In genomic region chr2:238256594-238257104, GRCh38 we compare ENCODE assay signal across 1 cellular context.
TF ChIP-seq lines count a peak whose summit lies in the region.

No MANE protein-coding gene starts in this region.

TF ChIP-seq in SK-N-SH, 30 proteins besides CTCF, POLR2A, EP300 and RAD21 (continued from another document):
- TF ChIP-seq MXI1 (IDR thresholded peaks at IDR 0.05; ENCODE audit: low read depth, low read length): peak; percentile 60; the same call in 1 of the 2 replicates
- TF ChIP-seq EZH2phosphoT487 (IDR thresholded peaks at IDR 0.05; ENCODE audit: borderline replicate concordance, low read depth): no peak
- no peak for TF ChIP-seq RXRA (IDR thresholded peaks at IDR 0.05; ENCODE audit: borderline replicate concordance, low read depth)
- peak; percentile 64; the same call in 1 of the 2 replicates for TF ChIP-seq RFX5 (IDR thresholded peaks at IDR 0.05; ENCODE audit: low read length)
- no peak for TF ChIP-seq SIN3A (IDR thresholded peaks at IDR 0.05; ENCODE audit: borderline replicate concordance, low read depth, low read length)
- no peak for TF ChIP-seq GABPA (IDR thresholded peaks at IDR 0.05; ENCODE audit: low read depth)
- peak; percentile 39 for TF ChIP-seq CHD2 (IDR thresholded peaks at IDR 0.05; ENCODE audit: low read length, partially characterized antibody)
- no peak for TF ChIP-seq USF2 (IDR thresholded peaks at IDR 0.05; ENCODE audit: borderline replicate concordance, low read depth, low read length)
- no peak for TF ChIP-seq REST (IDR thresholded peaks at IDR 0.05; ENCODE audit: low read depth, low read length)
- no peak for TF ChIP-seq TEAD4 (IDR thresholded peaks at IDR 0.05; ENCODE audit: borderline replicate concordance, insufficient read depth)
- TF ChIP-seq IRF3 (IDR thresholded peaks at IDR 0.05; ENCODE audit: low read depth, low read length): no peak
